In genomic region chr18:23487738-23488625, GRCh38 we compare ENCODE assay signal across 8 cellular contexts. TPM values are rescaled to one million over a fixed set of nuclear protein-coding genes. Genes with fewer than 3 reads are reported as not detected.
DNase-seq lines count a peak whose midpoint lies in the region; ATAC-seq lines count a peak whose summit lies in the region.

No MANE protein-coding gene starts in this region.

- no peaks in the 10 kb centered on the region for H3K36me3 ChIP-seq in CD4-positive, alpha-beta memory T cell (ENCODE audit: insufficient read depth, low read length)
- H3K36me3 ChIP-seq in subcutaneous abdominal adipose tissue (ENCODE audit: control insufficient read depth in 5 of 5, insufficient read depth in 5 of 5, low read length in 5 of 5): peaks cover 2 to 6% (median 3%) of the 10 kb centered on the region in 5 donors
- no peaks in the 10 kb centered on the region for H3K36me3 ChIP-seq in HAP-1 (replicated peaks)

- peaks cover 0 to 4% (median 0%) of the 10 kb centered on the region in 8 donors for H3K9me3 Mint-ChIP-seq in CD4-positive, alpha-beta memory T cell

- ATAC-seq in GM19463 (IDR thresholded peaks at IDR 0.05; ENCODE audit: unreplicated experiment) (peak; percentile 84), HG03571 (IDR thresholded peaks at IDR 0.05; ENCODE audit: unreplicated experiment) (peak; percentile 64)

- peaks cover 7 to 20% (median 9%) of the 10 kb centered on the region in 4 donors for H3K4me1 Mint-ChIP-seq in CD4-positive, alpha-beta memory T cell

- H3K27ac ChIP-seq in CD4-positive, alpha-beta memory T cell (ENCODE audit: low read depth, low read length): peak overlapping the region; percentile 41
- H3K27ac ChIP-seq in subcutaneous abdominal adipose tissue (ENCODE audit: low read depth, low read length): no peak overlapping the region

- CTCF ChIA-PET in CD4-positive, alpha-beta memory T cell (lab: Charles Lee; ENCODE audit: partially characterized antibody): interaction anchor here (0.7 to 3.4 kb wide), 6 partner anchors 10 to 356 kb away, joined by 3 to 23 read pairs (median 6); no protein-coding TSS in a partner anchor

- H3K27ac Mint-ChIP-seq in CD4-positive, alpha-beta memory T cell: peak overlapping the region; percentile 73 to 95 (median 85)

- H3K4me3 Mint-ChIP-seq in CD4-positive, alpha-beta memory T cell: peak overlapping the region; percentile 61 to 77 (median 72)

- intact Hi-C loops in CD4-positive, alpha-beta memory T cell (cut with micrococcal nuclease): no loop called here

- no peaks in the 10 kb centered on the region for H3K27me3 Mint-ChIP-seq in CD4-positive, alpha-beta memory T cell

- no peaks in the 10 kb centered on the region for H3K27me3 ChIP-seq in CD4-positive, alpha-beta memory T cell (ENCODE audit: insufficient read depth, low read length)
- H3K27me3 ChIP-seq in subcutaneous abdominal adipose tissue (ENCODE audit: control insufficient read depth in 5 of 5, insufficient read depth in 4 of 5, low read length in 5 of 5) (no peaks in the 10 kb centered on the region), HAP-1 (ENCODE audit: low read depth) (no peaks in the 10 kb centered on the region)

- peak in 3 of 5 donors; percentile 24 to 32 (median 30) for DNase-seq in CD4-positive, alpha-beta memory T cell
- DNase-seq in activated T-cell treated with anti-CD3 and anti-CD28 coated beads for 1 hour (ENCODE audit: low read depth) (peak; percentile 25), kidney tubule cell (ENCODE audit: low spot score) (peak; percentile 9), NCI-H1105 treated with DMSO at 0.1 percent for 48 hours (lab: John Stamatoyannopoulos, UW) (no peak), HAP-1 (ENCODE audit: low spot score in 2 of 2) (no peak)

- POLR2A ChIA-PET in CD4-positive, alpha-beta memory T cell (lab: Charles Lee; ENCODE audit: partially characterized antibody): interaction anchor here (1.0 to 1.8 kb wide), 5 partner anchors 9 to 1904 kb away, joined by 3 to 9 read pairs (median 5); partner anchors contain the start of gene RIOK3

- peaks cover 0 to 4% of the 10 kb centered on the region in 2 donors for H3K36me3 Mint-ChIP-seq in CD4-positive, alpha-beta memory T cell

- in situ Hi-C loops in HAP-1 (cut with MboI; ENCODE audit: low sequenced_read_pairs): no loop called here

- H3K4me1 ChIP-seq in CD4-positive, alpha-beta memory T cell (ENCODE audit: insufficient read depth, low read length): peaks cover 8% of the 10 kb centered on the region
- H3K4me1 ChIP-seq in subcutaneous abdominal adipose tissue (ENCODE audit: control insufficient read depth in 5 of 5, insufficient read depth in 5 of 5, low read length in 5 of 5) (no peaks in the 10 kb centered on the region), HAP-1 (peaks cover 4% of the 10 kb centered on the region; the same call in 1 of the 2 replicates)

- H3K4me3 ChIP-seq in CD4-positive, alpha-beta memory T cell (ENCODE audit: low read length in 2 of 2): peak overlapping the region in 1 of 2 donors; percentile 11
- H3K4me3 ChIP-seq in subcutaneous abdominal adipose tissue (ENCODE audit: low read depth in 1 of 5, low read length in 5 of 5) (peak overlapping the region in 3 of 5 donors; percentile 13 to 40 (median 31)), HAP-1 (no peak overlapping the region)

- H3K9ac ChIP-seq in subcutaneous abdominal adipose tissue (ENCODE audit: low read length in 5 of 5): peak overlapping the region in 1 of 5 donors; percentile 30

- no peaks in the 10 kb centered on the region for H3K9me3 ChIP-seq in CD4-positive, alpha-beta memory T cell (ENCODE audit: control insufficient read depth in 1 of 2, low read length in 2 of 2)
- no peaks in the 10 kb centered on the region for H3K9me3 ChIP-seq in subcutaneous abdominal adipose tissue (ENCODE audit: control insufficient read depth in 5 of 5, low read length in 5 of 5)
- peaks cover 6% of the 10 kb centered on the region for H3K9me3 ChIP-seq in HAP-1

RNA-seq across cellular contexts. Expression of gene RMC1, which starts 15.3 kb away (rescaled TPM):
- total RNA-seq in CD4-positive, alpha-beta memory T cell: 10 to 100 TPM; 56.6 TPM
- polyA plus RNA-seq in CD4-positive, alpha-beta memory T cell: 10 to 100 TPM; 42.7 to 45.8 TPM

RNA-seq across cellular contexts. Expression of gene RIOK3, which starts 34.9 kb away (rescaled TPM):
- total RNA-seq in CD4-positive, alpha-beta memory T cell: 10 to 100 TPM; 73.2 to 84.4 TPM
- 10 to 100 TPM; 36.6 to 39.1 TPM for polyA plus RNA-seq in CD4-positive, alpha-beta memory T cell

Comparison
In these comparisons a context has a peak if more than half of its experiments do, and no peak if none do; other contexts are left out.
1. DNase-seq: peak in CD4-positive, alpha-beta memory T cell (3 of 5), activated T-cell treated with anti-CD3 and anti-CD28 coated beads for 1 hour (single experiment) and kidney tubule cell (single experiment); none in NCI-H1105 treated with DMSO at 0.1 percent for 48 hours (single experiment) and HAP-1 (0 of 2).